ENCODE assay signal across 8 cellular contexts in the genomic region with DNA sequence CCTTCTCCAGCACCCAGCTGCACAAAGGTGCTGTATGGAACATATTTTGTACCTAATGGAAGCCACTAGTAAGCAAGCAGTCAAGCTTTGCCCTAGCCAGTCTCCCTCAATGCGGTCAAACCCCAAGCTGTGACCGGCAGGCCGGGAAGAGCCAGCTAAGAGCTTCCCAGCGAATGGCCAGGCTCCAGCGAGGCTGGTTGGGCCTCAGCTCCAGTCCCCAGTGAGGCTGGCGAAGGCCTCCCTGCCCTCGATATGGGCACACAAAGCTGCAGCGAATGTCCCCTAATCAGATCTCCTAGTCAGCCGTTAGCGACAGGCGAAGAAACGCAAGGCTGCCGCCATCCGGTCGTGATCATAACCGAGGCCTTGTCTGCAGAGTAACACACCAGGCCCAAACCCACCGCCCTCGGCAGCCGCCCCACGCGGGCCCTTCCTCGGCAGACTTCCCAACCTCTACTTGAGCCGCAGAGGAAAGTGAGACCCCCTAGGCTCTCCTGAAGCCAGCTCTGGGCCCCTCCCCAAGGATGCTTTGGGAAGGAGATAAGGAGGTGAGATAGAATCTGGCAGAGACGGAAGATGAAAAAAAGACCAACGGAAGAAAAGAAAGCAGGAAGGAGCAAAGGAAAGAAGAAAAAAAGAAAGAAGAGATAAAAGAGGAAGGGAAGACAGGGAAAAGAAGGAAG.
DNase-seq lines count a peak whose midpoint lies in the region; ATAC-seq and TF ChIP-seq lines count a peak whose summit lies in the region.

No MANE protein-coding gene starts in this region.

- no peak for ATAC-seq in stimulated activated effector memory CD8-positive, alpha-beta T cell treated with anti-CD3 and anti-CD28 coated beads, Interleukin-12 subunit alpha, Interleukin-12 subunit beta, amount 100 ng/mL, for 72 hours
- no peak for ATAC-seq in GM18520 (IDR thresholded peaks at IDR 0.05; ENCODE audit: unreplicated experiment)

- peaks cover 7% of the 10 kb centered on the region for H3K4me1 Mint-ChIP-seq in T-helper 1 cell treated with Interleukin-12 subunit alpha and Interleukin-12 subunit beta and Interleukin-4 antibody, amounts not matched to agents 30 μg/mL and 1 μg/mL, for 36 hours (ENCODE audit: low read depth)
- H3K4me1 Mint-ChIP-seq in stimulated activated effector memory CD8-positive, alpha-beta T cell treated with anti-CD3 and anti-CD28 coated beads, Interleukin-12 subunit alpha, Interleukin-12 subunit beta, amount 100 ng/mL, for 72 hours = peaks cover 47% of the 10 kb centered on the region

- H3K4me3 Mint-ChIP-seq in T-helper 1 cell treated with Interleukin-12 subunit alpha and Interleukin-12 subunit beta and Interleukin-4 antibody, amounts not matched to agents 30 μg/mL and 1 μg/mL, for 36 hours = no peak overlapping the region
- H3K4me3 Mint-ChIP-seq in stimulated activated effector memory CD8-positive, alpha-beta T cell treated with anti-CD3 and anti-CD28 coated beads, Interleukin-12 subunit alpha, Interleukin-12 subunit beta, amount 100 ng/mL, for 72 hours = no peak overlapping the region

- peaks cover 2% of the 10 kb centered on the region for H3K36me3 Mint-ChIP-seq in T-helper 1 cell treated with Interleukin-12 subunit alpha and Interleukin-12 subunit beta and Interleukin-4 antibody, amounts not matched to agents 30 μg/mL and 1 μg/mL, for 36 hours (ENCODE audit: low read depth)
- peaks cover 6% of the 10 kb centered on the region for H3K36me3 Mint-ChIP-seq in stimulated activated effector memory CD8-positive, alpha-beta T cell treated with anti-CD3 and anti-CD28 coated beads, Interleukin-12 subunit alpha, Interleukin-12 subunit beta, amount 100 ng/mL, for 72 hours

- TF ChIP-seq CTCF in fibroblast of mammary gland (conservative IDR thresholded peaks at IDR 0.05; ENCODE audit: control insufficient read depth, insufficient read depth, low read depth, low read length) = no peak

- H3K9me3 Mint-ChIP-seq in T-helper 1 cell treated with Interleukin-12 subunit alpha and Interleukin-12 subunit beta and Interleukin-4 antibody, amounts not matched to agents 30 μg/mL and 1 μg/mL, for 36 hours = no peaks in the 10 kb centered on the region
- no peaks in the 10 kb centered on the region for H3K9me3 Mint-ChIP-seq in stimulated activated effector memory CD8-positive, alpha-beta T cell treated with anti-CD3 and anti-CD28 coated beads, Interleukin-12 subunit alpha, Interleukin-12 subunit beta, amount 100 ng/mL, for 72 hours

- DNase-seq in T-helper 1 cell (no peak), NCI-H446 treated with DMSO at 0.1 percent for 48 hours (lab: John Stamatoyannopoulos, UW) (peak; percentile 48), fibroblast of mammary gland (ENCODE audit: low read depth) (peak; percentile 75), cerebellar nuclear complex (lab: John Stamatoyannopoulos, UW) (no peak), hypothalamus (lab: John Stamatoyannopoulos, UW) (no peak)
- no peak for DNase-seq in stimulated activated effector memory CD8-positive, alpha-beta T cell treated with anti-CD3 and anti-CD28 coated beads, Interleukin-12 subunit alpha, Interleukin-12 subunit beta, amount 100 ng/mL, for 72 hours (ENCODE audit: low spot score in 2 of 2)

- H3K4me3 ChIP-seq in fibroblast of mammary gland (ENCODE audit: control insufficient read depth, low read depth, low read length) = peak overlapping the region; percentile 60

- H3K27me3 Mint-ChIP-seq in T-helper 1 cell treated with Interleukin-12 subunit alpha and Interleukin-12 subunit beta and Interleukin-4 antibody, amounts not matched to agents 30 μg/mL and 1 μg/mL, for 36 hours (ENCODE audit: low read depth) = peaks cover 83% of the 10 kb centered on the region

- peak overlapping the region; percentile 77 for H3K27ac Mint-ChIP-seq in T-helper 1 cell treated with Interleukin-12 subunit alpha and Interleukin-12 subunit beta and Interleukin-4 antibody, amounts not matched to agents 30 μg/mL and 1 μg/mL, for 36 hours
- H3K27ac Mint-ChIP-seq in stimulated activated effector memory CD8-positive, alpha-beta T cell treated with anti-CD3 and anti-CD28 coated beads, Interleukin-12 subunit alpha, Interleukin-12 subunit beta, amount 100 ng/mL, for 72 hours = peak overlapping the region; percentile 13

Comparison
In these comparisons a context has a peak if more than half of its experiments do, and no peak if none do; other contexts are left out.
1. DNase-seq: peak in NCI-H446 treated with DMSO at 0.1 percent for 48 hours (single experiment) and fibroblast of mammary gland (single experiment); none in T-helper 1 cell (0 of 5), stimulated activated effector memory CD8-positive, alpha-beta T cell treated with anti-CD3 and anti-CD28 coated beads, Interleukin-12 subunit alpha, Interleukin-12 subunit beta, amount 100 ng/mL, for 72 hours (0 of 2), cerebellar nuclear complex (0 of 2) and hypothalamus (0 of 51).